10 cellular contexts compared by ENCODE assay signal in genomic region chr4:138562544-138562961, GRCh38.
DNase-seq lines count a peak whose midpoint lies in the region; ATAC-seq lines count a peak whose summit lies in the region.
"Had no signal": no experiment of that assay in that cellular context is flagged by ENCODE, and none has a peak within 500 bp of the region (broad histone marks: within the 10 kb centered on the region; RNA-seq: fewer than 3 reads in every experiment).

No MANE protein-coding gene starts in this region.

- DNase-seq in dermis microvascular lymphatic vessel endothelial cell (ENCODE audit: low read depth in 2 of 2) (peak; percentile 64 to 90), stromal cell of bone marrow (ENCODE audit: low read depth) (peak; percentile 58), NCI-H345 (lab: John Stamatoyannopoulos, UW) (no peak), NCI-H82 treated with DMSO at 0.1 percent for 48 hours (lab: John Stamatoyannopoulos, UW; ENCODE audit: unreplicated experiment) (no peak)
- DNase-seq: activated CD4-positive, alpha-beta memory T cell treated with anti-CD3 and anti-CD28 coated beads for 36 hours; caudate nucleus; NCI-H1105 treated with DMSO at 0.1 percent for 48 hours had no signal

- ATAC-seq in GM18870 (IDR thresholded peaks at IDR 0.05; ENCODE audit: unreplicated experiment) (peak; percentile 86), HG03108 (IDR thresholded peaks at IDR 0.05; ENCODE audit: unreplicated experiment) (peak; percentile 70), GM19023 (IDR thresholded peaks at IDR 0.05; ENCODE audit: unreplicated experiment) (no peak)

Comparison
In these comparisons a context has a peak if more than half of its experiments do, and no peak if none do; other contexts are left out.
1. DNase-seq: peak in dermis microvascular lymphatic vessel endothelial cell (2 of 2) and stromal cell of bone marrow (single experiment); none in NCI-H345 (single experiment) and NCI-H82 treated with DMSO at 0.1 percent for 48 hours (single experiment).